Comparison of ENCODE assay signal across 14 cellular contexts in genomic region chr16:57262841-57263584, GRCh38. TPM values are rescaled to one million over a fixed set of nuclear protein-coding genes. Genes with fewer than 3 reads are reported as not detected.
DNase-seq lines count a peak whose midpoint lies in the region; ATAC-seq, FAIRE-seq and TF ChIP-seq lines count a peak whose summit lies in the region.
"Had no signal": no experiment of that assay in that cellular context is flagged by ENCODE, and none has a peak within 500 bp of the region (broad histone marks: within the 10 kb centered on the region; RNA-seq: fewer than 3 reads in every experiment).

No MANE protein-coding gene starts in this region.

- 89% methylated on average over 11 of the region's 18 CpGs for WGBS in SK-N-SH (ENCODE audit: low lambda C conversion rate)
- 60 to 78% methylated on average over 4 to 18 of the region's 18 CpGs for WGBS in testis, 2 donors

- H4K20me1 ChIP-seq in SK-N-SH (ENCODE audit: insufficient read depth), result no peaks in the 10 kb centered on the region

- H3K36me3 ChIP-seq in SK-N-SH (replicated peaks in 1 of 2; ENCODE audit: control insufficient read depth in 1 of 2, insufficient read depth in 2 of 2, low read length in 1 of 2) (no peaks in the 10 kb centered on the region), testis (ENCODE audit: low read depth, missing control alignments) (no peaks in the 10 kb centered on the region)
- H3K36me3 ChIP-seq: adrenal gland had no signal

- peak overlapping the region in 1 of 2 experiments; percentile 55; a peak in 1 of 4 replicates for H3K27ac ChIP-seq in SK-N-SH (ENCODE audit: low read depth in 2 of 2, low read length in 1 of 2)
- H3K27ac ChIP-seq in dorsolateral prefrontal cortex, result peak overlapping the region; percentile 49 to 99 (median 95)
- H3K27ac ChIP-seq in testis, result peak overlapping the region in 1 of 2 donors; percentile 24
- H3K27ac ChIP-seq: 22Rv1, adrenal gland had no signal

- H3K27me3 ChIP-seq in SK-N-SH (ENCODE audit: insufficient read depth) (no peaks in the 10 kb centered on the region), dorsolateral prefrontal cortex (no peaks in the 10 kb centered on the region), testis (no peaks in the 10 kb centered on the region)
- H3K27me3 ChIP-seq: adrenal gland had no signal

- H3K79me2 ChIP-seq in SK-N-SH (ENCODE audit: insufficient read depth), result no peaks in the 10 kb centered on the region

- TF ChIP-seq EP300 in SK-N-SH (IDR thresholded peaks at IDR 0.05; ENCODE audit: borderline replicate concordance in 1 of 2, low read depth in 1 of 2, low read length in 1 of 2), result no peak

- intact Hi-C loops in dorsolateral prefrontal cortex (cut with DNase I), result loop anchor here in 1 of 2 donors (2.0 kb wide), 2 partner anchors 16 to 22 kb away; partner anchors contain the start of gene PLLP
- intact Hi-C loops in testis (cut with DNase I; ENCODE audit: low total_unique reads), result no loop called here

- TF ChIP-seq CTCF in SK-N-SH (IDR thresholded peaks at IDR 0.05) (no peak), dorsolateral prefrontal cortex (IDR thresholded peaks at IDR 0.05 in 54 of 56, conservative IDR thresholded peaks at IDR 0.05 in 2 of 56; ENCODE audit: low read depth in 1 of 56, partially characterized antibody in 56 of 56) (no peak), testis (IDR thresholded peaks at IDR 0.05) (no peak), foreskin fibroblast (IDR thresholded peaks at IDR 0.05; ENCODE audit: low read depth, low read length) (no peak)

- no peak for ATAC-seq in SK-N-SH treated with all-trans-retinoic acid at 6 μM for 48 hours
- ATAC-seq: HCT116; natural killer cell treated with Interleukin-12 subunit alpha and Interleukin-12 subunit beta and Interleukin-15 and Interleukin-18, amount 100 ng/mL, for 72 hours had no signal

- no peak for TF ChIP-seq RAD21 in SK-N-SH (IDR thresholded peaks at IDR 0.05; ENCODE audit: low read length)

- no peaks in the 10 kb centered on the region for H3K27me3 Mint-ChIP-seq in activated CD4-positive, alpha-beta memory T cell treated with anti-CD3 and anti-CD28 coated beads, Interleukin-2, amount 10 ng/mL, durations not matched to agents 7 days and 5 days
- H3K27me3 Mint-ChIP-seq: natural killer cell treated with Interleukin-12 subunit alpha and Interleukin-12 subunit beta and Interleukin-15 and Interleukin-18, amount 100 ng/mL, for 72 hours had no signal

- H3K9me3 Mint-ChIP-seq in activated CD4-positive, alpha-beta memory T cell treated with anti-CD3 and anti-CD28 coated beads, Interleukin-2, amount 10 ng/mL, durations not matched to agents 7 days and 5 days, result no peaks in the 10 kb centered on the region
- H3K9me3 Mint-ChIP-seq: natural killer cell treated with Interleukin-12 subunit alpha and Interleukin-12 subunit beta and Interleukin-15 and Interleukin-18, amount 100 ng/mL, for 72 hours had no signal

- peak; percentile 51 for DNase-seq in SK-N-SH
- DNase-seq in dorsolateral prefrontal cortex, result peak in 8 of 10 donors; percentile 58 to 76 (median 72)
- DNase-seq in middle frontal gyrus (ENCODE audit: extremely low spot score, low spot score), result peak; percentile 40
- peak; percentile 16 for DNase-seq in testis
- DNase-seq in foreskin fibroblast, result no peak
- no peak for DNase-seq in RCC 7860 (ENCODE audit: low spot score)
- no peak for DNase-seq in activated CD4-positive, alpha-beta memory T cell treated with anti-CD3 and anti-CD28 coated beads, Interleukin-2, amount 10 ng/mL, durations not matched to agents 7 days and 5 days
- DNase-seq: activated CD4-positive, alpha-beta T cell treated with anti-CD3 and anti-CD28 coated beads, Interleukin-2, amount 50 U/mL, for 4 hours; adrenal gland had no signal

- no peak overlapping the region for H2AFZ ChIP-seq in SK-N-SH (ENCODE audit: low read depth)

- no peak overlapping the region for H3K4me2 ChIP-seq in SK-N-SH

- H3K27ac Mint-ChIP-seq in activated CD4-positive, alpha-beta memory T cell treated with anti-CD3 and anti-CD28 coated beads, Interleukin-2, amount 10 ng/mL, durations not matched to agents 7 days and 5 days, result no peak overlapping the region

- CTCF ChIA-PET in SK-N-SH (lab: Yijun Ruan, JAX), result interaction anchor here (1.2 to 1.5 kb wide), 2 partner anchors 17 to 156 kb away, joined by 3 to 10 read pairs; partner anchors contain the start of gene ARL2BP
- CTCF ChIA-PET in activated CD4-positive, alpha-beta memory T cell treated with anti-CD3 and anti-CD28 coated beads, Interleukin-2, amount 10 ng/mL, durations not matched to agents 7 days and 5 days (lab: Charles Lee), result no interaction called here

- H3K4me3 ChIP-seq in SK-N-SH (ENCODE audit: low read depth in 2 of 2, low read length in 1 of 2) (no peak overlapping the region), dorsolateral prefrontal cortex (peak overlapping the region in 1 of 59 donors; percentile 2), testis (no peak overlapping the region), foreskin fibroblast (ENCODE audit: low read depth in 1 of 2, low read length in 2 of 2) (no peak overlapping the region)
- H3K4me3 ChIP-seq: adrenal gland had no signal

- TF ChIP-seq POLR2A in testis (IDR thresholded peaks at IDR 0.05), result no peak

- H3K4me1 Mint-ChIP-seq in activated CD4-positive, alpha-beta memory T cell treated with anti-CD3 and anti-CD28 coated beads, Interleukin-2, amount 10 ng/mL, durations not matched to agents 7 days and 5 days, result peaks cover 29% of the 10 kb centered on the region

- H3K9ac ChIP-seq in SK-N-SH, result no peak overlapping the region

- H3K9me2 ChIP-seq in SK-N-SH, result no peaks in the 10 kb centered on the region

- H3F3A ChIP-seq in SK-N-SH (replicated peaks; ENCODE audit: insufficient read depth), result no peaks in the 10 kb centered on the region

- no peak for FAIRE-seq in RCC 7860 (lab: Jason Lieb, UNC)

- H3K9me3 ChIP-seq in SK-N-SH (no peaks in the 10 kb centered on the region), testis (no peaks in the 10 kb centered on the region)
- H3K9me3 ChIP-seq: adrenal gland, Caco-2 had no signal

- H3K4me1 ChIP-seq in SK-N-SH (ENCODE audit: control insufficient read depth in 1 of 2, insufficient read depth in 2 of 2, low read depth in 1 of 2, low read length in 1 of 2) (peaks cover 8 to 33% of the 10 kb centered on the region in 2 experiments; a peak in 2 of 4 replicates), testis (peaks cover 38% of the 10 kb centered on the region)
- H3K4me1 ChIP-seq: adrenal gland, Caco-2 had no signal

- no peaks in the 10 kb centered on the region for H3K36me3 Mint-ChIP-seq in activated CD4-positive, alpha-beta memory T cell treated with anti-CD3 and anti-CD28 coated beads, Interleukin-2, amount 10 ng/mL, durations not matched to agents 7 days and 5 days (ENCODE audit: low read depth)
- H3K36me3 Mint-ChIP-seq: natural killer cell treated with Interleukin-12 subunit alpha and Interleukin-12 subunit beta and Interleukin-15 and Interleukin-18, amount 100 ng/mL, for 72 hours had no signal

- no peak overlapping the region for H3K4me3 Mint-ChIP-seq in activated CD4-positive, alpha-beta memory T cell treated with anti-CD3 and anti-CD28 coated beads, Interleukin-2, amount 10 ng/mL, durations not matched to agents 7 days and 5 days
- H3K4me3 Mint-ChIP-seq: natural killer cell treated with Interleukin-12 subunit alpha and Interleukin-12 subunit beta and Interleukin-15 and Interleukin-18, amount 100 ng/mL, for 72 hours had no signal

- POLR2A ChIA-PET in SK-N-SH (lab: Yijun Ruan, JAX), result interaction anchor here (1.2 kb wide), 1 partner anchor 18 kb away, joined by 3 read pairs; the partner anchor contains the start of gene ARL2BP
- POLR2A ChIA-PET in activated CD4-positive, alpha-beta memory T cell treated with anti-CD3 and anti-CD28 coated beads, Interleukin-2, amount 10 ng/mL, durations not matched to agents 7 days and 5 days (lab: Charles Lee), result interaction anchor here (0.8 to 1.2 kb wide), 2 partner anchors 13 to 16 kb away, joined by 3 read pairs; no protein-coding TSS in a partner anchor

TF ChIP-seq in SK-N-SH treated with all-trans-retinoic acid at 6 μM for 48 hours, 23 proteins besides CTCF, POLR2A, EP300 and RAD21 (continues in another document):
- no peak for TF ChIP-seq CSDC2 (CRISPR knock-in tag; IDR thresholded peaks at IDR 0.05)
- TF ChIP-seq, protein P1, sequence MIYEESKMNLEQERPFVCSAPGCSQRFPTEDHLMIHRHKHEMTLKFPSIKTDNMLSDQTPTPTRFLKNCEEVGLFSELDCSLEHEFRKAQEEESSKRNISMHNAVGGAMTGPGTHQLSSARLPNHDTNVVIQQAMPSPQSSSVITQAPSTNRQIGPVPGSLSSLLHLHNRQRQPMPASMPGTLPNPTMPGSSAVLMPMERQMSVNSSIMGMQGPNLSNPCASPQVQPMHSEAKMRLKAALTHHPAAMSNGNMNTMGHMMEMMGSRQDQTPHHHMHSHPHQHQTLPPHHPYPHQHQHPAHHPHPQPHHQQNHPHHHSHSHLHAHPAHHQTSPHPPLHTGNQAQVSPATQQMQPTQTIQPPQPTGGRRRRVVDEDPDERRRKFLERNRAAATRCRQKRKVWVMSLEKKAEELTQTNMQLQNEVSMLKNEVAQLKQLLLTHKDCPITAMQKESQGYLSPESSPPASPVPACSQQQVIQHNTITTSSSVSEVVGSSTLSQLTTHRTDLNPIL (CRISPR knock-in tag; IDR thresholded peaks at IDR 0.05; ENCODE audit: low read depth), result no peak
- TF ChIP-seq ISL1 (CRISPR knock-in tag; IDR thresholded peaks at IDR 0.05), result no peak
- TF ChIP-seq PPARA (CRISPR knock-in tag; IDR thresholded peaks at IDR 0.05; ENCODE audit: borderline replicate concordance), result no peak
- no peak for TF ChIP-seq ZFP30 (CRISPR knock-in tag; IDR thresholded peaks at IDR 0.05)
- no peak for TF ChIP-seq ZNF70 (CRISPR knock-in tag; IDR thresholded peaks at IDR 0.05)
- TF ChIP-seq TCF4 (CRISPR knock-in tag; IDR thresholded peaks at IDR 0.05; ENCODE audit: borderline replicate concordance), result no peak
- TF ChIP-seq ESRRG (CRISPR knock-in tag; IDR thresholded peaks at IDR 0.05), result no peak
- TF ChIP-seq OSR1 (CRISPR knock-in tag; IDR thresholded peaks at IDR 0.05), result no peak

RNA-seq across cellular contexts. Expression of gene ARL2BP, which starts 18.0 kb away (rescaled TPM):
- 61.8 and 70.3 TPM in 2 replicates for polyA plus RNA-seq in SK-N-SH (2012; rRNA removed)
- 75.9 and 83.6 TPM in 2 replicates for polyA plus RNA-seq in SK-N-SH (2012; cell fraction: cytosol; rRNA removed)
- polyA plus RNA-seq in SK-N-SH (2012; cell fraction: nucleus; rRNA removed), result 20.8 and 24.7 TPM in 2 replicates
- total RNA-seq in dorsolateral prefrontal cortex, result 10 to 100 TPM; 36.8 to 68.6 (median 51.1) TPM
- total RNA-seq in testis, result 10 to 100 TPM; 88.8 to 92.4 TPM
- polyA plus RNA-seq in testis (ENCODE audit: insufficient read depth, low read depth, low replicate concordance), result 128 TPM
- 10 to 100 TPM; 32.8 to 32.9 TPM for total RNA-seq in activated CD4-positive, alpha-beta memory T cell treated with anti-CD3 and anti-CD28 coated beads, Interleukin-2, amount 10 ng/mL, durations not matched to agents 7 days and 5 days

RNA-seq across cellular contexts. Expression of gene PLLP, which starts 21.5 kb away (rescaled TPM):
- polyA plus RNA-seq in SK-N-SH (2012; rRNA removed) (0.86 and 1.3 TPM in 2 replicates), testis (ENCODE audit: insufficient read depth, low read depth, low replicate concordance) (15.0 TPM)
- 0.75 and 0.81 TPM in 2 replicates for polyA plus RNA-seq in SK-N-SH (2012; cell fraction: cytosol; rRNA removed)
- 0.31 and 0.58 TPM in 2 replicates for polyA plus RNA-seq in SK-N-SH (2012; cell fraction: nucleus; rRNA removed)
- total RNA-seq in dorsolateral prefrontal cortex (100 to 1,000 TPM in 55 of 120 experiments, 10 to 100 TPM in 65; 20.8 to 459 (median 91.3) TPM), testis (10 to 100 TPM; 36.1 to 39.4 TPM)
- total RNA-seq in activated CD4-positive, alpha-beta memory T cell treated with anti-CD3 and anti-CD28 coated beads, Interleukin-2, amount 10 ng/mL, durations not matched to agents 7 days and 5 days, result under 1 TPM in 1 of 2 experiments, not detected in 1; 0.18 TPM

Comparison
In these comparisons a context has a peak if more than half of its experiments do, and no peak if none do; other contexts are left out.
1. DNase-seq: peak in SK-N-SH (single experiment), dorsolateral prefrontal cortex (8 of 10), middle frontal gyrus (single experiment) and testis (single experiment); none in foreskin fibroblast (0 of 2), RCC 7860 (single experiment) and activated CD4-positive, alpha-beta memory T cell treated with anti-CD3 and anti-CD28 coated beads, Interleukin-2, amount 10 ng/mL, durations not matched to agents 7 days and 5 days (single experiment).
2. RNA of gene PLLP, which starts 21.5 kb away (total RNA-seq): 20.8 to 459 TPM in dorsolateral prefrontal cortex and 36.1 to 39.4 TPM in testis; 0.18 TPM in activated CD4-positive, alpha-beta memory T cell treated with anti-CD3 and anti-CD28 coated beads, Interleukin-2, amount 10 ng/mL, durations not matched to agents 7 days and 5 days; every median in the first group is over 10 times any median in the second.